ENCODE assay signal across 8 cellular contexts in the genomic region with DNA sequence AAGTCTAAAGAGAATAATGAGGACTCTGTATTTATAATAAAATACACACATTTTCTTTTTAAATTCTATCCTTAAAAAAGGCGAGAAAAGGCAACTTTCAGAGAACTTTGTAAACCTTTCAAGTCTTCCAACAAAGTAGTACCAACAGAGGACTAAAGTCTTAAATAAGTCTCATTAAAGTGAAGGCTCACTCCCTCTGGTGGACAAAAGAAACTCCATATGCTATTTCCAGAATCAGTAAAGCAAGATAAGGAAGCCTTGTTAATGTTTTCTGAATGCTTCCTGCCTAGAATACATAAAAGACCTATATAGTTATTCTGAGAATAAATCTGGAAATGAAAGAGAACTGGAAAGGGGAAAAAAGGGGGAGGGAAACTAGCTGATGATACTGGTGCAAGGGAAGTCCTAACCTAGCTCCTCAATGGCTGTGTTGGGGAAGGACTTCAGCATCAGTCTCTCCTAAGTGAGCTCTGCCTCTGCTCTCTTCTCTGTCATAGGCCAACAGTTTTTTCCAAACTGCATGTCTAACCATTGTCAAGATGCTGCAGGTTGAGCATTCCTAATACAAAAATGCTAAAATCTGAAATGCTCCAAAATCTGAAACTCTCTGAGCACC. TPM values are rescaled to one million over a fixed set of nuclear protein-coding genes. Genes with fewer than 3 reads are reported as not detected.
DNase-seq lines count a peak whose midpoint lies in the region; ATAC-seq lines count a peak whose summit lies in the region.

No MANE protein-coding gene starts in this region.

- ATAC-seq in GM18870 (IDR thresholded peaks at IDR 0.05; ENCODE audit: unreplicated experiment) (peak; percentile 46), HG03354 (IDR thresholded peaks at IDR 0.05; ENCODE audit: poor library complexity, severe bottlenecking, unreplicated experiment) (peak; percentile 71), HG03565 (IDR thresholded peaks at IDR 0.05; ENCODE audit: unreplicated experiment) (no peak)

- no peaks in the 10 kb centered on the region for H3K27me3 Mint-ChIP-seq in CD4-positive, alpha-beta memory T cell
- no peaks in the 10 kb centered on the region for H3K27me3 Mint-ChIP-seq in immature natural killer cell (ENCODE audit: low read depth in 3 of 3)

- H3K27me3 ChIP-seq in CD4-positive, alpha-beta memory T cell (ENCODE audit: insufficient read depth, low read length), result no peaks in the 10 kb centered on the region

- H3K9me3 ChIP-seq in CD4-positive, alpha-beta memory T cell (ENCODE audit: control insufficient read depth in 1 of 2, low read length in 2 of 2), result no peaks in the 10 kb centered on the region

- H3K9me3 Mint-ChIP-seq in CD4-positive, alpha-beta memory T cell, result no peaks in the 10 kb centered on the region
- no peaks in the 10 kb centered on the region for H3K9me3 Mint-ChIP-seq in immature natural killer cell

- H3K4me1 Mint-ChIP-seq in CD4-positive, alpha-beta memory T cell, result peaks cover 21 to 48% (median 33%) of the 10 kb centered on the region in 4 donors
- peaks cover 20 to 41% of the 10 kb centered on the region in 2 donors for H3K4me1 Mint-ChIP-seq in immature natural killer cell

- no peaks in the 10 kb centered on the region for H3K36me3 ChIP-seq in CD4-positive, alpha-beta memory T cell (ENCODE audit: insufficient read depth, low read length)

- peak; percentile 37 to 52 (median 46) for DNase-seq in CD4-positive, alpha-beta memory T cell
- DNase-seq in NCI-H748 (lab: John Stamatoyannopoulos, UW; ENCODE audit: unreplicated experiment) (peak; percentile 79), amniotic epithelial cell (ENCODE audit: low read depth) (peak; percentile 72), immature natural killer cell (peak; percentile 39 to 46 (median 40)), stromal cell of bone marrow (ENCODE audit: low read depth) (peak; percentile 44)

- no peak overlapping the region for H3K4me3 Mint-ChIP-seq in CD4-positive, alpha-beta memory T cell
- H3K4me3 Mint-ChIP-seq in immature natural killer cell, result peak overlapping the region in 1 of 5 donors; percentile 12

- H3K4me3 ChIP-seq in CD4-positive, alpha-beta memory T cell (ENCODE audit: low read length in 2 of 2), result no peak overlapping the region

- peaks cover 0 to 10% of the 10 kb centered on the region in 2 donors for H3K36me3 Mint-ChIP-seq in CD4-positive, alpha-beta memory T cell
- no peaks in the 10 kb centered on the region for H3K36me3 Mint-ChIP-seq in immature natural killer cell

- CTCF ChIA-PET in CD4-positive, alpha-beta memory T cell (lab: Charles Lee; ENCODE audit: partially characterized antibody), result interaction anchor here (0.6 to 2.3 kb wide), 13 partner anchors 12 to 400 kb away, joined by 3 to 14 read pairs (median 3); partner anchors contain the start of gene TMEM267

- peak overlapping the region in 4 of 7 donors; percentile 15 to 78 (median 46) for H3K27ac Mint-ChIP-seq in CD4-positive, alpha-beta memory T cell
- peak overlapping the region in 5 of 6 donors; percentile 20 to 78 (median 69) for H3K27ac Mint-ChIP-seq in immature natural killer cell

- H3K4me1 ChIP-seq in CD4-positive, alpha-beta memory T cell (ENCODE audit: insufficient read depth, low read length), result peaks cover 7% of the 10 kb centered on the region

- no peak overlapping the region for H3K27ac ChIP-seq in CD4-positive, alpha-beta memory T cell (ENCODE audit: low read depth, low read length)

- intact Hi-C loops in CD4-positive, alpha-beta memory T cell (cut with micrococcal nuclease), result loop anchor here (1.0 kb wide), 2 partner anchors 232 to 397 kb away; no protein-coding TSS in a partner anchor

- POLR2A ChIA-PET in CD4-positive, alpha-beta memory T cell (lab: Charles Lee; ENCODE audit: partially characterized antibody), result interaction anchor here (0.6 to 1.8 kb wide), 4 partner anchors 8 to 270 kb away, joined by 3 to 7 read pairs (median 3); partner anchors contain the start of genes TMEM267 and ZNF131

RNA-seq across cellular contexts. Expression of gene HMGCS1, which starts 7.2 kb away (rescaled TPM):
- total RNA-seq in CD4-positive, alpha-beta memory T cell, result 10 to 100 TPM; 27.7 to 35.7 TPM
- 1 to 10 TPM; 3.3 to 6.8 TPM for polyA plus RNA-seq in CD4-positive, alpha-beta memory T cell
- 10 to 100 TPM; 10.9 to 16.4 (median 11.9) TPM for polyA plus RNA-seq in immature natural killer cell
